22 cellular contexts compared by ENCODE assay signal in the genomic region with DNA sequence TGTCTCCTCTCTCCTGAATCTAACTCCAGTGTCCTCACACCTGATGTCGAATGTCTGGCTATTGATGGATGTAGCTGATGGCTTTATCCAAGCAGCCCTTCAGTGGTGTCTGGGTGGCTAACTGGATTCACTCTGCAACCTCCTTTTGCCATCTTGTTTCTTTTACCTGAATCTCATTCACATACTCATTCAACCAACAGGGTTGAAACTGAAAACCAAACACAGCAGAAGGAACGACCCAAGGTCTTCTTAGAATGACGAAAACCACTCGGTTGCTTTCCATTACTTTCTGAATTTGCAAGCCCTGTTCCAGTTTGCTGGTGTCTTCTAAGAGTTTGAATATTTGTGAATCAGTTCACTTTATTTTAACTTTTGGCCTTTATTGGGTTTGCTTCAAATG.
"Had no signal": no experiment of that assay in that cellular context is flagged by ENCODE, and none has a peak within 500 bp of the region (broad histone marks: within the 10 kb centered on the region; RNA-seq: fewer than 3 reads in every experiment).

No MANE protein-coding gene starts in this region.

- H3K27me3 ChIP-seq: adrenal gland, ascending aorta, brain microvascular endothelial cell, cardiac muscle cell had no signal

- H3K9me3 ChIP-seq: adrenal gland, ascending aorta had no signal

- H3K4me1 ChIP-seq: adrenal gland, ascending aorta had no signal

- H3K27ac ChIP-seq: adrenal gland, ascending aorta, brain microvascular endothelial cell, cardiac muscle cell, SK-N-MC had no signal

- ATAC-seq: activated CD4-positive, CD25-positive, alpha-beta regulatory T cell treated with anti-CD3 and anti-CD28 coated beads, Interleukin-2, amount 50 U/mL, for 24 hours; activated CD8-positive, alpha-beta T cell treated with anti-CD3 and anti-CD28 coated beads for 36 hours had no signal

- H3K4me3 ChIP-seq: adrenal gland, ascending aorta, cardiac muscle cell, SK-N-MC had no signal

- H3K36me3 ChIP-seq: adrenal gland, ascending aorta, brain microvascular endothelial cell, cardiac muscle cell had no signal

- DNase-seq: activated CD4-positive, alpha-beta T cell treated with anti-CD3 and anti-CD28 coated beads for 4 hours; activated CD8-positive, alpha-beta memory T cell treated with anti-CD3 and anti-CD28 coated beads, Interleukin-2, amount 50 U/mL, for 48 hours; activated CD8-positive, alpha-beta T cell treated with anti-CD3 and anti-CD28 coated beads for 36 hours; activated naive CD4-positive, alpha-beta T cell treated with anti-CD3 and anti-CD28 coated beads, Interleukin-2, amount 50 U/mL, for 16 hours; activated naive CD8-positive, alpha-beta T cell treated with anti-CD3 and anti-CD28 coated beads, Interleukin-2, amount 10 ng/mL, durations not matched to agents 7 days and 5 days; activated T-cell treated with anti-CD3 and anti-CD28 coated beads, Interleukin-2, amount 50 U/mL, for 1 hour; adrenal gland; brain microvascular endothelial cell; Kasumi-1; KBM-7; NCI-H1694; NCI-H2029; NCI-H2107; NCI-H2171 treated with DMSO at 0.1 percent for 48 hours; NCI-H226; NCI-H526; NCI-H774; T-helper 1 cell had no signal
